8 cellular contexts compared by ENCODE assay signal in the genomic region with DNA sequence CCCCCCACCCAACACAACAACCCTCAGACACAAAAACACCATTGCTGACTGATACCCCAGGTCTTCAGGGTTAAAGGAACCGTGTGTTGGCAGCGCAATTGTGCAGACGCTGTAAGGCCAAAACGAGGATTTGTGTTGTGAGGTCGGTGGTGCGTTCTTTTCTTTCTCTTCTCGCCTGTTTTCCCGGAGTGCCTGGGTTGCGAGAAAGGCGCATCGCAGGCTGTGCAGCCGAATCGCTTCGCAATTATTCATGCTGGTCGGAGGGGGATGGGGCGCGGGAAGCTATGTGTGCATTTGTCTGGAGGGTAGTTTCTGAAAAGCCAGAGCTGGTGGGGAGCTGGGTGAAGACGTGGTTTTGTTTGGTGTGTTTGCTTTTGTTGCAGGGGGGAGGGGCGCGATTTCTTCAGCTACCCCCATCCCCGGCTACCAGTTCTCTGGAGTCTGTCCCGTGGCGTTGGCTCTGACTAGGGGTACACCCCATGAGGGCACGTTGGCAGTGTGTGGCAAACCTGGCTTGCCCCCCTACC. TPM values are rescaled to one million over a fixed set of nuclear protein-coding genes. Genes with fewer than 3 reads are reported as not detected.
DNase-seq lines count a peak whose midpoint lies in the region; ATAC-seq and TF ChIP-seq lines count a peak whose summit lies in the region.

No MANE protein-coding gene starts in this region.

- H4K20me1 ChIP-seq in SK-N-SH (ENCODE audit: insufficient read depth), result no peaks in the 10 kb centered on the region
- H4K20me1 ChIP-seq in hepatocyte (ENCODE audit: insufficient read depth, poor library complexity, severe bottlenecking), result no peaks in the 10 kb centered on the region

- H3K36me3 Mint-ChIP-seq in HFFc6 (ENCODE audit: low read depth), result no peaks in the 10 kb centered on the region

- H2AFZ ChIP-seq in SK-N-SH (ENCODE audit: low read depth) (peak overlapping the region; percentile 78), hepatocyte (peak overlapping the region; percentile 92)

- H3K27ac ChIP-seq in SK-N-SH (ENCODE audit: low read depth in 2 of 2, low read length in 1 of 2) (peak overlapping the region; percentile 31 to 97), hepatocyte (peak overlapping the region; percentile 93)

- H3K79me2 ChIP-seq in SK-N-SH (ENCODE audit: insufficient read depth) (no peaks in the 10 kb centered on the region), hepatocyte (peaks cover 21% of the 10 kb centered on the region)

- peak overlapping the region; percentile 95 for H3K4me3 Mint-ChIP-seq in HFFc6

- POLR2A ChIA-PET in SK-N-SH (lab: Yijun Ruan, JAX), result interaction anchor here (0.7 to 1.5 kb wide), 4 partner anchors 17 to 201 kb away, joined by 3 to 11 read pairs (median 6); partner anchors contain the start of gene SMNDC1

- H3K9me3 ChIP-seq in BE2C (no peaks in the 10 kb centered on the region), SK-N-SH (no peaks in the 10 kb centered on the region), hepatocyte (ENCODE audit: low read depth) (no peaks in the 10 kb centered on the region)

- peak overlapping the region; percentile 65 for H3K9ac ChIP-seq in SK-N-SH

- peaks cover 9% of the 10 kb centered on the region; the same call in 1 of the 2 replicates for H3K27me3 Mint-ChIP-seq in HFFc6 (ENCODE audit: insufficient read depth)

- no peaks in the 10 kb centered on the region for H3K9me3 Mint-ChIP-seq in HFFc6

- DNase-seq in BE2C, result peak; percentile 81
- peak; percentile 54 for DNase-seq in HFFc6
- no peak for DNase-seq in SK-N-SH
- DNase-seq in astrocyte of the cerebellum (ENCODE audit: low read depth), result no peak
- DNase-seq in hepatocyte (ENCODE audit: low spot score), result peak; percentile 77
- DNase-seq in putamen (ENCODE audit: low spot score), result peak; percentile 75

- H3K4me1 Mint-ChIP-seq in HFFc6 (ENCODE audit: low read depth), result peaks cover 35% of the 10 kb centered on the region

- ATAC-seq in GM21723 (IDR thresholded peaks at IDR 0.05; ENCODE audit: unreplicated experiment), result no peak
- ATAC-seq in GM19467 (IDR thresholded peaks at IDR 0.05; ENCODE audit: unreplicated experiment), result no peak

- H3K4me2 ChIP-seq in SK-N-SH (peak overlapping the region; percentile 100), hepatocyte (peak overlapping the region; percentile 93)

- no peak for TF ChIP-seq RAD21 in SK-N-SH (IDR thresholded peaks at IDR 0.05; ENCODE audit: low read length)

- H3K27me3 ChIP-seq in BE2C, result no peaks in the 10 kb centered on the region
- H3K27me3 ChIP-seq in SK-N-SH (ENCODE audit: insufficient read depth), result no peaks in the 10 kb centered on the region
- H3K27me3 ChIP-seq in hepatocyte, result no peaks in the 10 kb centered on the region

- peaks cover 12% of the 10 kb centered on the region for H3F3A ChIP-seq in SK-N-SH (replicated peaks; ENCODE audit: insufficient read depth)

- H3K36me3 ChIP-seq in BE2C (no peaks in the 10 kb centered on the region), SK-N-SH (replicated peaks in 1 of 2; ENCODE audit: control insufficient read depth in 1 of 2, insufficient read depth in 2 of 2, low read length in 1 of 2) (no peaks in the 10 kb centered on the region), hepatocyte (replicated peaks; ENCODE audit: insufficient read depth, low read depth) (no peaks in the 10 kb centered on the region)

- 0% methylated on average over 14 of the region's 24 CpGs for WGBS in SK-N-SH (ENCODE audit: low lambda C conversion rate)
- 2% methylated on average over 20 of the region's 24 CpGs for WGBS in hepatocyte (ENCODE audit: low lambda C conversion rate, missing lambda C conversion rate)

- peak overlapping the region; percentile 83 for H3K27ac Mint-ChIP-seq in HFFc6

- H3K4me3 ChIP-seq in BE2C (ENCODE audit: low read depth, low read length) (peak overlapping the region; percentile 87), SK-N-SH (ENCODE audit: low read depth in 2 of 2, low read length in 1 of 2) (peak overlapping the region; percentile 79 to 88), astrocyte of the cerebellum (ENCODE audit: low read depth, low read length) (peak overlapping the region; percentile 70), hepatocyte (peak overlapping the region; percentile 88)

- CTCF ChIA-PET in SK-N-SH (lab: Yijun Ruan, JAX), result interaction anchor here (1.0 to 5.0 kb wide), 12 partner anchors 16 to 325 kb away, joined by 3 to 51 read pairs (median 4); no protein-coding TSS in a partner anchor

- no peaks in the 10 kb centered on the region for H3K9me2 ChIP-seq in SK-N-SH
- H3K9me2 ChIP-seq in hepatocyte (replicated peaks; ENCODE audit: insufficient read depth), result no peaks in the 10 kb centered on the region

- TF ChIP-seq CTCF in BE2C (IDR thresholded peaks at IDR 0.05; ENCODE audit: low read depth, low read length) (no peak), HFFc6 (IDR thresholded peaks at IDR 0.05) (no peak), SK-N-SH (IDR thresholded peaks at IDR 0.05) (no peak), astrocyte of the cerebellum (IDR thresholded peaks at IDR 0.05; ENCODE audit: low read depth, low read length, missing control alignments) (no peak), hepatocyte (IDR thresholded peaks at IDR 0.05; ENCODE audit: poor library complexity) (no peak)

- in situ Hi-C loops in astrocyte of the cerebellum (cut with HindIII; ENCODE audit: low sequenced_read_pairs), result no loop called here

- no peak; a peak in 1 of 4 replicates for TF ChIP-seq EP300 in SK-N-SH (IDR thresholded peaks at IDR 0.05; ENCODE audit: borderline replicate concordance in 1 of 2, low read depth in 1 of 2, low read length in 1 of 2)

- H3K4me1 ChIP-seq in BE2C, result peaks cover 8% of the 10 kb centered on the region; the same call in 1 of the 2 replicates
- H3K4me1 ChIP-seq in SK-N-SH (ENCODE audit: control insufficient read depth in 1 of 2, insufficient read depth in 2 of 2, low read depth in 1 of 2, low read length in 1 of 2), result peaks cover 0 to 15% of the 10 kb centered on the region in 2 experiments; a peak in 3 of 4 replicates
- H3K4me1 ChIP-seq in hepatocyte (ENCODE audit: insufficient read depth), result peaks cover 16% of the 10 kb centered on the region

TF ChIP-seq in SK-N-SH, 30 proteins besides CTCF, POLR2A, EP300 and RAD21 (continues in another document):
- peak; percentile 71 for TF ChIP-seq MXI1 (IDR thresholded peaks at IDR 0.05; ENCODE audit: low read depth, low read length)
- peak; percentile 61; the same call in 1 of the 2 replicates for TF ChIP-seq RFX5 (IDR thresholded peaks at IDR 0.05; ENCODE audit: low read length)
- TF ChIP-seq ELF1 (IDR thresholded peaks at IDR 0.05), result no peak
- TF ChIP-seq, protein P1, sequence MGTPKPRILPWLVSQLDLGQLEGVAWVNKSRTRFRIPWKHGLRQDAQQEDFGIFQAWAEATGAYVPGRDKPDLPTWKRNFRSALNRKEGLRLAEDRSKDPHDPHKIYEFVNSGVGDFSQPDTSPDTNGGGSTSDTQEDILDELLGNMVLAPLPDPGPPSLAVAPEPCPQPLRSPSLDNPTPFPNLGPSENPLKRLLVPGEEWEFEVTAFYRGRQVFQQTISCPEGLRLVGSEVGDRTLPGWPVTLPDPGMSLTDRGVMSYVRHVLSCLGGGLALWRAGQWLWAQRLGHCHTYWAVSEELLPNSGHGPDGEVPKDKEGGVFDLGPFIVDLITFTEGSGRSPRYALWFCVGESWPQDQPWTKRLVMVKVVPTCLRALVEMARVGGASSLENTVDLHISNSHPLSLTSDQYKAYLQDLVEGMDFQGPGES (IDR thresholded peaks at IDR 0.05; ENCODE audit: low read depth, low read length), result no peak
- TF ChIP-seq, protein P2, sequence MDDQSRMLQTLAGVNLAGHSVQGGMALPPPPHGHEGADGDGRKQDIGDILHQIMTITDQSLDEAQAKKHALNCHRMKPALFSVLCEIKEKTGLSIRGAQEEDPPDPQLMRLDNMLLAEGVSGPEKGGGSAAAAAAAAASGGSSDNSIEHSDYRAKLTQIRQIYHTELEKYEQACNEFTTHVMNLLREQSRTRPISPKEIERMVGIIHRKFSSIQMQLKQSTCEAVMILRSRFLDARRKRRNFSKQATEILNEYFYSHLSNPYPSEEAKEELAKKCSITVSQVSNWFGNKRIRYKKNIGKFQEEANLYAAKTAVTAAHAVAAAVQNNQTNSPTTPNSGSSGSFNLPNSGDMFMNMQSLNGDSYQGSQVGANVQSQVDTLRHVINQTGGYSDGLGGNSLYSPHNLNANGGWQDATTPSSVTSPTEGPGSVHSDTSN (IDR thresholded peaks at IDR 0.05), result no peak
- no peak for TF ChIP-seq JUND (IDR thresholded peaks at IDR 0.05)
- TF ChIP-seq NRF1 (IDR thresholded peaks at IDR 0.05; ENCODE audit: low read depth, low read length), result no peak
- TF ChIP-seq TEAD4 (IDR thresholded peaks at IDR 0.05; ENCODE audit: borderline replicate concordance, insufficient read depth), result no peak
- TF ChIP-seq, protein P3, sequence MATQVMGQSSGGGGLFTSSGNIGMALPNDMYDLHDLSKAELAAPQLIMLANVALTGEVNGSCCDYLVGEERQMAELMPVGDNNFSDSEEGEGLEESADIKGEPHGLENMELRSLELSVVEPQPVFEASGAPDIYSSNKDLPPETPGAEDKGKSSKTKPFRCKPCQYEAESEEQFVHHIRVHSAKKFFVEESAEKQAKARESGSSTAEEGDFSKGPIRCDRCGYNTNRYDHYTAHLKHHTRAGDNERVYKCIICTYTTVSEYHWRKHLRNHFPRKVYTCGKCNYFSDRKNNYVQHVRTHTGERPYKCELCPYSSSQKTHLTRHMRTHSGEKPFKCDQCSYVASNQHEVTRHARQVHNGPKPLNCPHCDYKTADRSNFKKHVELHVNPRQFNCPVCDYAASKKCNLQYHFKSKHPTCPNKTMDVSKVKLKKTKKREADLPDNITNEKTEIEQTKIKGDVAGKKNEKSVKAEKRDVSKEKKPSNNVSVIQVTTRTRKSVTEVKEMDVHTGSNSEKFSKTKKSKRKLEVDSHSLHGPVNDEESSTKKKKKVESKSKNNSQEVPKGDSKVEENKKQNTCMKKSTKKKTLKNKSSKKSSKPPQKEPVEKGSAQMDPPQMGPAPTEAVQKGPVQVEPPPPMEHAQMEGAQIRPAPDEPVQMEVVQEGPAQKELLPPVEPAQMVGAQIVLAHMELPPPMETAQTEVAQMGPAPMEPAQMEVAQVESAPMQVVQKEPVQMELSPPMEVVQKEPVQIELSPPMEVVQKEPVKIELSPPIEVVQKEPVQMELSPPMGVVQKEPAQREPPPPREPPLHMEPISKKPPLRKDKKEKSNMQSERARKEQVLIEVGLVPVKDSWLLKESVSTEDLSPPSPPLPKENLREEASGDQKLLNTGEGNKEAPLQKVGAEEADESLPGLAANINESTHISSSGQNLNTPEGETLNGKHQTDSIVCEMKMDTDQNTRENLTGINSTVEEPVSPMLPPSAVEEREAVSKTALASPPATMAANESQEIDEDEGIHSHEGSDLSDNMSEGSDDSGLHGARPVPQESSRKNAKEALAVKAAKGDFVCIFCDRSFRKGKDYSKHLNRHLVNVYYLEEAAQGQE (IDR thresholded peaks at IDR 0.05; ENCODE audit: low read depth, low read length), result no peak

RNA-seq across cellular contexts. Expression of gene MXI1, which starts 2.1 kb away (rescaled TPM):
- polyA plus RNA-seq in BE2C (2012; ENCODE audit: insufficient read depth, insufficient read length, low read depth), result 28.4 TPM
- total RNA-seq in HFFc6 (2021; fragmentation: NEBNext Ultra II Directional; extraction: Animal tissue kit (Norgen Biotek cat#: 25700)), result 10 to 100 TPM in 2 of 6 experiments, 1 to 10 TPM in 4; 5.2 to 11.2 (median 6.2) TPM
- polyA plus RNA-seq in SK-N-SH (2012; rRNA removed) (13.8 and 17.8 TPM in 2 replicates), hepatocyte (14.1 and 14.8 TPM in 2 replicates)
- 16.4 and 18.0 TPM in 2 replicates for polyA plus RNA-seq in SK-N-SH (2012; cell fraction: cytosol; rRNA removed)
- polyA plus RNA-seq in SK-N-SH (2012; cell fraction: nucleus; rRNA removed), result 12.8 and 28.2 TPM in 2 replicates
- total RNA-seq in hepatocyte, result 13.2 and 14.2 TPM in 2 replicates

Comparison
In these comparisons a context has a peak if more than half of its experiments do, and no peak if none do; other contexts are left out.
1. DNase-seq: peak in BE2C (single experiment), HFFc6 (single experiment), hepatocyte (single experiment) and putamen (single experiment); none in SK-N-SH (single experiment) and astrocyte of the cerebellum (single experiment).
2. Peak in every context shown above with its lines, with median percentiles within 50 percentile points of each other: H3K4me3 ChIP-seq.